20 cellular contexts compared by ENCODE assay signal in genomic region chr22:35552846-35553245, GRCh38. TPM values are rescaled to one million over a fixed set of nuclear protein-coding genes. Genes with fewer than 3 reads are reported as not detected.
DNase-seq lines count a peak whose midpoint lies in the region; ATAC-seq and TF ChIP-seq lines count a peak whose summit lies in the region.
"Had no signal": no experiment of that assay in that cellular context is flagged by ENCODE, and none has a peak within 500 bp of the region (broad histone marks: within the 10 kb centered on the region; RNA-seq: fewer than 3 reads in every experiment).

No MANE protein-coding gene starts in this region.

- H2AFZ ChIP-seq in OCI-LY1 (ENCODE audit: low read length) = no peak overlapping the region

- CTCF ChIA-PET in activated CD4-positive, alpha-beta T cell treated with anti-CD3 and anti-CD28 coated beads for 36 hours (lab: Charles Lee) = interaction anchor here (0.7 to 1.3 kb wide), 7 partner anchors 8 to 513 kb away, joined by 3 to 5 read pairs (median 3); partner anchors contain the start of gene TOM1
- CTCF ChIA-PET in CD4-positive, alpha-beta memory T cell (lab: Charles Lee; ENCODE audit: partially characterized antibody) = interaction anchor here (0.8 to 1.5 kb wide), 4 partner anchors 11 to 31 kb away, joined by 3 to 5 read pairs (median 4); no protein-coding TSS in a partner anchor

- H3K23ac ChIP-seq in mesendoderm (ENCODE audit: low read length) = no peak overlapping the region

- H4K5ac ChIP-seq in mesendoderm (ENCODE audit: low read length) = no peak overlapping the region

- POLR2A ChIA-PET in activated CD4-positive, alpha-beta T cell treated with anti-CD3 and anti-CD28 coated beads for 36 hours (lab: Charles Lee) = interaction anchor here (0.8 kb wide), 1 partner anchor 661 kb away, joined by 3 read pairs; no protein-coding TSS in a partner anchor
- POLR2A ChIA-PET in CD4-positive, alpha-beta memory T cell (lab: Charles Lee; ENCODE audit: partially characterized antibody) = interaction anchor here (1.5 to 2.2 kb wide), 2 partner anchors 11 to 96 kb away, joined by 5 to 11 read pairs; partner anchors contain the start of genes APOL6 and RASD2

- peak overlapping the region; percentile 37 for H3K56ac ChIP-seq in mesendoderm (ENCODE audit: low read length)

- H3K4me1 ChIP-seq in CD4-positive, alpha-beta memory T cell (ENCODE audit: insufficient read depth, low read length) = peaks cover 25% of the 10 kb centered on the region
- peaks cover 6% of the 10 kb centered on the region for H3K4me1 ChIP-seq in OCI-LY1 (ENCODE audit: insufficient read depth, low read length, severe bottlenecking)
- peaks cover 5% of the 10 kb centered on the region for H3K4me1 ChIP-seq in mesendoderm (ENCODE audit: control insufficient read depth, low read depth, low read length)

- H3K4me2 ChIP-seq in OCI-LY1 (ENCODE audit: low read length) = peak overlapping the region; percentile 49; the same call in 1 of the 2 replicates
- H3K4me2 ChIP-seq in mesendoderm (ENCODE audit: low read length) = no peak overlapping the region

- no peak overlapping the region for H2BK120ac ChIP-seq in mesendoderm (ENCODE audit: low read depth, low read length)

- no peak overlapping the region for H2BK15ac ChIP-seq in mesendoderm (replicated peaks; ENCODE audit: low read depth)

- no peak overlapping the region for H3K27ac ChIP-seq in CD4-positive, alpha-beta memory T cell (ENCODE audit: low read depth, low read length)
- no peak overlapping the region for H3K27ac ChIP-seq in OCI-LY1 (ENCODE audit: low read depth, low read length, poor library complexity, severe bottlenecking)
- no peak overlapping the region for H3K27ac ChIP-seq in mesendoderm (ENCODE audit: low read depth, low read length)
- H3K27ac ChIP-seq: heart left ventricle, ovary, right atrium auricular region, RWPE1, SK-N-MC, thyroid gland had no signal

- no peaks in the 10 kb centered on the region for H3F3A ChIP-seq in OCI-LY1 (ENCODE audit: insufficient read depth, low read length)

- TF ChIP-seq CTCF in OCI-LY1 (IDR thresholded peaks at IDR 0.05; ENCODE audit: low read length) = no peak

- H4K8ac ChIP-seq in mesendoderm (ENCODE audit: low read depth, low read length) = no peak overlapping the region

- peak overlapping the region; percentile 20 for H3K27ac Mint-ChIP-seq in activated CD4-positive, alpha-beta T cell treated with anti-CD3 and anti-CD28 coated beads for 36 hours
- H3K27ac Mint-ChIP-seq in CD4-positive, alpha-beta memory T cell = peak overlapping the region; percentile 7 to 91 (median 63)
- H3K27ac Mint-ChIP-seq: memory B cell had no signal

- no peaks in the 10 kb centered on the region for H3K79me1 ChIP-seq in mesendoderm (ENCODE audit: low read length)

- no peak overlapping the region for H2BK5ac ChIP-seq in mesendoderm (ENCODE audit: low read length)

- H3K27me3 Mint-ChIP-seq in activated CD4-positive, alpha-beta T cell treated with anti-CD3 and anti-CD28 coated beads for 36 hours = no peaks in the 10 kb centered on the region
- H3K27me3 Mint-ChIP-seq in CD4-positive, alpha-beta memory T cell = peaks cover 0 to 2% of the 10 kb centered on the region in 2 donors

- no peak overlapping the region for H3K9ac ChIP-seq in OCI-LY1 (ENCODE audit: low read length)
- no peak overlapping the region for H3K9ac ChIP-seq in mesendoderm (ENCODE audit: low read length)

- no peaks in the 10 kb centered on the region for H3K9me2 ChIP-seq in OCI-LY1 (ENCODE audit: low read depth, low read length)

- H3K27me3 ChIP-seq in CD4-positive, alpha-beta memory T cell (ENCODE audit: insufficient read depth, low read length) = no peaks in the 10 kb centered on the region
- H3K27me3 ChIP-seq in OCI-LY1 (ENCODE audit: insufficient read depth, low read length) (peaks cover 14% of the 10 kb centered on the region), mesendoderm (ENCODE audit: insufficient read depth, low read length, poor library complexity) (no peaks in the 10 kb centered on the region)
- H3K27me3 ChIP-seq: heart left ventricle, ovary, right atrium auricular region, thyroid gland had no signal

- H3K4me1 Mint-ChIP-seq in activated CD4-positive, alpha-beta T cell treated with anti-CD3 and anti-CD28 coated beads for 36 hours = peaks cover 12% of the 10 kb centered on the region
- peaks cover 6 to 21% (median 15%) of the 10 kb centered on the region in 4 donors for H3K4me1 Mint-ChIP-seq in CD4-positive, alpha-beta memory T cell

- no peaks in the 10 kb centered on the region for H3K9me3 ChIP-seq in CD4-positive, alpha-beta memory T cell (ENCODE audit: control insufficient read depth in 1 of 2, low read length in 2 of 2)
- no peaks in the 10 kb centered on the region for H3K9me3 ChIP-seq in OCI-LY1 (ENCODE audit: low read length)
- H3K9me3 ChIP-seq: heart left ventricle, ovary, right atrium auricular region, thyroid gland had no signal

- no peak overlapping the region for H3K4ac ChIP-seq in mesendoderm (ENCODE audit: low read depth, low read length)

- H3K9me3 Mint-ChIP-seq in activated CD4-positive, alpha-beta T cell treated with anti-CD3 and anti-CD28 coated beads for 36 hours (ENCODE audit: low read depth) = no peaks in the 10 kb centered on the region
- H3K9me3 Mint-ChIP-seq in CD4-positive, alpha-beta memory T cell = peaks cover 0 to 2% (median 0%) of the 10 kb centered on the region in 8 donors
- H3K9me3 Mint-ChIP-seq: IgD-negative memory B cell, memory B cell had no signal

- no peaks in the 10 kb centered on the region for H4K20me1 ChIP-seq in OCI-LY1 (ENCODE audit: insufficient read depth, low read length)

- no peak overlapping the region for H2AK5ac ChIP-seq in mesendoderm (ENCODE audit: low read length)

- H3K4me3 ChIP-seq in CD4-positive, alpha-beta memory T cell (ENCODE audit: low read length in 2 of 2) = no peak overlapping the region
- H3K4me3 ChIP-seq in OCI-LY1 (ENCODE audit: low read depth, low read length, poor library complexity, severe bottlenecking) = no peak overlapping the region
- no peak overlapping the region for H3K4me3 ChIP-seq in mesendoderm (ENCODE audit: low read length)
- H3K4me3 ChIP-seq: heart left ventricle, ovary, right atrium auricular region, SK-N-MC, thyroid gland had no signal

- no peak overlapping the region for H3K18ac ChIP-seq in mesendoderm (ENCODE audit: low read length)

- H3K79me2 ChIP-seq in OCI-LY1 (ENCODE audit: insufficient read depth, low read length) (no peaks in the 10 kb centered on the region), mesendoderm (ENCODE audit: control insufficient read depth, insufficient read depth, low read length) (no peaks in the 10 kb centered on the region)

- no peaks in the 10 kb centered on the region for H3K36me3 Mint-ChIP-seq in activated CD4-positive, alpha-beta T cell treated with anti-CD3 and anti-CD28 coated beads for 36 hours (ENCODE audit: low read depth)
- no peaks in the 10 kb centered on the region for H3K36me3 Mint-ChIP-seq in CD4-positive, alpha-beta memory T cell
- H3K36me3 Mint-ChIP-seq: IgD-negative memory B cell, memory B cell had no signal

- H3K36me3 ChIP-seq in CD4-positive, alpha-beta memory T cell (ENCODE audit: insufficient read depth, low read length) = no peaks in the 10 kb centered on the region
- H3K36me3 ChIP-seq in OCI-LY1 (ENCODE audit: insufficient read depth, low read length) = no peaks in the 10 kb centered on the region
- H3K36me3 ChIP-seq in mesendoderm (ENCODE audit: control insufficient read depth, insufficient read depth, low read length) = no peaks in the 10 kb centered on the region
- H3K36me3 ChIP-seq: heart left ventricle, ovary, right atrium auricular region, thyroid gland had no signal

- DNase-seq in activated CD4-positive, alpha-beta T cell treated with anti-CD3 and anti-CD28 coated beads for 36 hours = no peak
- no peak for DNase-seq in activated CD4-positive, alpha-beta T cell treated with anti-CD3 and anti-CD28 coated beads for 4 hours
- DNase-seq in CD4-positive, alpha-beta memory T cell = no peak
- DNase-seq in mesendoderm (no peak), NOMO-1 (lab: John Stamatoyannopoulos, UW; ENCODE audit: unreplicated experiment in 2 of 2) (no peak), occipital lobe (lab: John Stamatoyannopoulos, UW) (no peak), NCI-H748 (lab: John Stamatoyannopoulos, UW; ENCODE audit: unreplicated experiment) (no peak)
- DNase-seq: AML-193, heart left ventricle, left cardiac atrium, NCI-H1436 treated with DMSO at 0.1 percent for 48 hours, NCI-H510A treated with DMSO at 0.1 percent for 48 hours had no signal

- H3K4me3 Mint-ChIP-seq in activated CD4-positive, alpha-beta T cell treated with anti-CD3 and anti-CD28 coated beads for 36 hours = no peak overlapping the region
- H3K4me3 Mint-ChIP-seq in CD4-positive, alpha-beta memory T cell = peak overlapping the region in 7 of 8 donors; percentile 26 to 82 (median 68)
- H3K4me3 Mint-ChIP-seq: memory B cell had no signal

- no CpG with 5 or more reads among the region's 11 CpGs for WGBS in mesendoderm (ENCODE audit: extremely low coverage, insufficient coverage, low lambda C conversion rate)

- no peak for ATAC-seq in activated CD4-positive, alpha-beta T cell treated with anti-CD3 and anti-CD28 coated beads for 36 hours
- ATAC-seq: heart left ventricle, left cardiac atrium had no signal

- intact Hi-C loops in activated CD4-positive, alpha-beta T cell treated with anti-CD3 and anti-CD28 coated beads for 36 hours (cut with DNase I, micrococcal nuclease) = loop anchor here in 1 of 2 experiments (1.0 to 5.0 kb wide), 2 partner anchors 13 to 251 kb away; partner anchors contain the start of gene RASD2
- intact Hi-C loops in CD4-positive, alpha-beta memory T cell (cut with micrococcal nuclease) = loop anchor here (1.0 kb wide), 1 partner anchor 13 kb away; the partner anchor contains the start of gene RASD2

RNA-seq across cellular contexts. Expression of gene RASD2, which starts 12.2 kb away (rescaled TPM):
- total RNA-seq in activated CD4-positive, alpha-beta T cell treated with anti-CD3 and anti-CD28 coated beads for 36 hours = under 1 TPM; 0.09 TPM
- total RNA-seq in CD4-positive, alpha-beta memory T cell = not detected
- under 1 TPM in 1 of 2 donors, not detected in 1; 0.13 TPM for polyA plus RNA-seq in CD4-positive, alpha-beta memory T cell
- 0.81 TPM for polyA plus RNA-seq in mesendoderm (2013, experiment 1 of 2)
- 0.85 TPM for polyA plus RNA-seq in mesendoderm (2013, experiment 2 of 2)
- total RNA-seq in occipital lobe = 1.1 TPM
- polyA plus RNA-seq: IgD-negative memory B cell had no signal
